Comparison of ENCODE assay signal across 2 cellular contexts in genomic region chr15:79084308-79084968, GRCh38.
TF ChIP-seq lines count a peak whose summit lies in the region.

No MANE protein-coding gene starts in this region.

TF ChIP-seq in SK-N-SH treated with all-trans-retinoic acid at 6 μM for 48 hours, 23 proteins besides CTCF, POLR2A, EP300 and RAD21 (continued from another document):
- no peak for TF ChIP-seq ZFP30 (CRISPR knock-in tag; IDR thresholded peaks at IDR 0.05)
- no peak for TF ChIP-seq ESRRG (CRISPR knock-in tag; IDR thresholded peaks at IDR 0.05)
- no peak for TF ChIP-seq CREB5 (CRISPR knock-in tag; IDR thresholded peaks at IDR 0.05; ENCODE audit: low read depth)
- no peak for TF ChIP-seq PPARA (CRISPR knock-in tag; IDR thresholded peaks at IDR 0.05; ENCODE audit: borderline replicate concordance)
- TF ChIP-seq TOX (CRISPR knock-in tag; IDR thresholded peaks at IDR 0.05; ENCODE audit: borderline replicate concordance) = no peak

TF ChIP-seq in WTC11, 78 proteins besides CTCF, POLR2A, EP300 and RAD21 (continued from another document):
- TF ChIP-seq PREB (CRISPR knock-in tag; IDR thresholded peaks at IDR 0.05; ENCODE audit: borderline replicate concordance) = no peak
- no peak for TF ChIP-seq CREB1 (CRISPR knock-in tag; IDR thresholded peaks at IDR 0.05)
- TF ChIP-seq NFYB (CRISPR knock-in tag; conservative IDR thresholded peaks at IDR 0.05; ENCODE audit: low read depth) = no peak
- TF ChIP-seq ZMAT4 (CRISPR knock-in tag; IDR thresholded peaks at IDR 0.05) = no peak
- TF ChIP-seq ZNF219 (CRISPR knock-in tag; IDR thresholded peaks at IDR 0.05; ENCODE audit: borderline replicate concordance) = no peak
- TF ChIP-seq ZNF138 (CRISPR knock-in tag; conservative IDR thresholded peaks at IDR 0.05) = no peak
- TF ChIP-seq ATF1 (CRISPR knock-in tag; IDR thresholded peaks at IDR 0.05) = no peak
